9 cellular contexts compared by ENCODE assay signal in the genomic region with DNA sequence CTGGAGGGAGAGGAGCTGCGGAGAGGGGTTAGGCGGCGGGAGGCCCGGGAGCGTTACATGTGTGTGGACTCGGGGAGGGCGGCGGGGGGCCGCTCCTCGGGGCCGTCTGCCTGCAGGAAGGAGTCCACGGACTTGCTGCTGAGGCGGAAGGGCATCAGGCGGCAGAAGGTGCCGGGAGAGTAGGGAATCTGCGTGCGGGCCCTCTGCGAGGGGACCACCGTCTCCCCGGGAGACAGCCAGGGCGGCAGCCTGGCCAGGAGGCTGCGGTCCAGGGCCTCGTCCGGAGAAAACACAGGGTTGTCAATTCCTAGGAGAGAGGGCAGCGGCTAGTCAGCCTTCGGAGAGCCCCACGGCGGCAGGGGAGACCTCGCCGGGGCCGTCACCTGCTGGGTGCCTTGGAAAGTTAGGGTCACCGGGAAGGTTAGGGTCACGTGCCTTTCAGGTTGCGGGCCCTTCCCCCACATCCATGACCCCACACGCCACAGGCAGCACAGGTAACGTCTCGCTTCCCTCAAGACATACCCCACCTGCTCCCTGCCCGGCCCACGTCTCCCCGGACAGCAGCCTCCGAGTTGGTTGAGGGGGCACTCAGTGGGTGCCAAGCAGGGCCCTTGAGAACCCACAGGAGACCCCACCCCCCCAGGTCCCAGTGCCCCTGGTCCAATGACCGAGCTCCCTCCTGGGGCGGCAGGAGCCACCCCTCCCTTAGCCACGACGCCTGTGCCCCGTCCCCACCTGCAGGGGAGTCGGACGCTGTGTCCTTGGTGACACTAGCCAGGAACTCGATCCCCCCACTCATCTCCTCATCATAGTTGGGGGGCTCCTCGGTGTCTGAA. TPM values are rescaled to one million over a fixed set of nuclear protein-coding genes. Genes with fewer than 3 reads are reported as not detected.
DNase-seq lines count a peak whose midpoint lies in the region; ATAC-seq, FAIRE-seq and TF ChIP-seq lines count a peak whose summit lies in the region.
"Had no signal": no experiment of that assay in that cellular context is flagged by ENCODE, and none has a peak within 500 bp of the region (broad histone marks: within the 10 kb centered on the region; RNA-seq: fewer than 3 reads in every experiment).

No MANE protein-coding gene starts in this region.

- H3K27ac ChIP-seq in astrocyte (ENCODE audit: low read depth, low read length) (no peak overlapping the region), transverse colon (no peak overlapping the region), small intestine (ENCODE audit: low read depth in 1 of 2, low read length in 1 of 2) (peak overlapping the region in 1 of 2 donors; percentile 35)

- TF ChIP-seq EP300 in transverse colon (IDR thresholded peaks at IDR 0.05; ENCODE audit: low read depth): no peak

- H3K27ac Mint-ChIP-seq in stimulated activated naive CD8-positive, alpha-beta T cell treated with anti-CD3 and anti-CD28 coated beads, Interleukin-15, Interleukin-2, amounts not matched to agents 100 ng/mL and 50 ng/mL, for 24 hours: no peak overlapping the region
- H3K27ac Mint-ChIP-seq in astrocyte (ENCODE audit: unreplicated experiment): no peak overlapping the region

- FAIRE-seq in astrocyte (lab: Jason Lieb, UNC) (no peak), small intestine (lab: Jason Lieb, UNC) (no peak)

- peaks cover 7% of the 10 kb centered on the region for H3K27me3 Mint-ChIP-seq in stimulated activated naive CD8-positive, alpha-beta T cell treated with anti-CD3 and anti-CD28 coated beads, Interleukin-15, Interleukin-2, amounts not matched to agents 100 ng/mL and 50 ng/mL, for 24 hours
- peaks cover 8% of the 10 kb centered on the region for H3K27me3 Mint-ChIP-seq in astrocyte (ENCODE audit: low read depth, unreplicated experiment)

- peak overlapping the region; percentile 27 for H3K9ac ChIP-seq in astrocyte (ENCODE audit: low read length)

- no peak for ATAC-seq in stimulated activated naive CD8-positive, alpha-beta T cell treated with anti-CD3 and anti-CD28 coated beads, Interleukin-15, Interleukin-2, amounts not matched to agents 100 U/mL and 50 U/mL, for 24 hours
- ATAC-seq in GM18505 (IDR thresholded peaks at IDR 0.05; ENCODE audit: unreplicated experiment): no peak

- no peak for TF ChIP-seq POLR2A in GM18505 (IDR thresholded peaks at IDR 0.05; ENCODE audit: borderline replicate concordance, extremely low read depth, insufficient read depth, insufficient read length)
- TF ChIP-seq POLR2A in transverse colon (IDR thresholded peaks at IDR 0.05): no peak

- H4K20me1 ChIP-seq in astrocyte (ENCODE audit: insufficient read depth, low read length): peaks cover 28% of the 10 kb centered on the region

- no peak for DNase-seq in stimulated activated naive CD8-positive, alpha-beta T cell treated with anti-CD3 and anti-CD28 coated beads, Interleukin-15, Interleukin-2, amounts not matched to agents 100 U/mL and 50 U/mL, for 24 hours
- DNase-seq in astrocyte (ENCODE audit: low read depth): no peak
- peak; percentile 23 for DNase-seq in kidney tubule cell (ENCODE audit: low spot score)
- DNase-seq in transverse colon: no peak
- no peak for DNase-seq in stimulated activated CD4-positive, alpha-beta T cell treated with anti-CD3 and anti-CD28 coated beads, Interleukin-4, amount 100 ng/mL, for 24 hours
- DNase-seq in small intestine: no peak
- DNase-seq: NCI-H524 had no signal

- H2AFZ ChIP-seq in astrocyte (ENCODE audit: low read depth, low read length): no peak overlapping the region

- H3K36me3 ChIP-seq in astrocyte (ENCODE audit: insufficient read depth, low read length) (peaks cover 4% of the 10 kb centered on the region), transverse colon (no peaks in the 10 kb centered on the region), small intestine (ENCODE audit: control insufficient read depth in 2 of 2, insufficient read depth in 2 of 2, low read length in 2 of 2) (peaks cover 1 to 2% of the 10 kb centered on the region in 2 donors)

- 17% methylated on average over 50 of the region's 50 CpGs; no CpG with 5 or more reads in 1 of the 2 donors for WGBS in transverse colon (ENCODE audit: low coverage in 1 of 2), 2 donors
- 7 to 17% (median 11%) methylated on average over 45 to 50 of the region's 50 CpGs for WGBS in small intestine, 3 donors

- peak overlapping the region; percentile 93 for H3K4me2 ChIP-seq in astrocyte (ENCODE audit: low read length)

- H3K4me3 ChIP-seq in astrocyte (ENCODE audit: insufficient read depth, low read depth, low read length) (no peak overlapping the region), transverse colon (peak overlapping the region in 1 of 4 donors; percentile 43), small intestine (ENCODE audit: low read depth in 1 of 2, low read length in 2 of 2) (peak overlapping the region in 1 of 2 donors; percentile 39)

- H3K4me1 Mint-ChIP-seq in stimulated activated naive CD8-positive, alpha-beta T cell treated with anti-CD3 and anti-CD28 coated beads, Interleukin-15, Interleukin-2, amounts not matched to agents 100 ng/mL and 50 ng/mL, for 24 hours (ENCODE audit: low read depth): peaks cover 22% of the 10 kb centered on the region
- H3K4me1 Mint-ChIP-seq in astrocyte (ENCODE audit: low read depth, unreplicated experiment): peaks cover 4% of the 10 kb centered on the region

- H3K27me3 ChIP-seq in astrocyte (ENCODE audit: insufficient read depth, low read length): peaks cover 6% of the 10 kb centered on the region
- peaks cover 54% of the 10 kb centered on the region for H3K27me3 ChIP-seq in transverse colon
- H3K27me3 ChIP-seq in small intestine (ENCODE audit: control insufficient read depth in 2 of 2, insufficient read depth in 2 of 2, low read length in 2 of 2): peaks cover 0 to 14% of the 10 kb centered on the region in 2 donors

- H3K9me3 Mint-ChIP-seq in stimulated activated naive CD8-positive, alpha-beta T cell treated with anti-CD3 and anti-CD28 coated beads, Interleukin-15, Interleukin-2, amounts not matched to agents 100 ng/mL and 50 ng/mL, for 24 hours: no peaks in the 10 kb centered on the region
- H3K9me3 Mint-ChIP-seq in astrocyte (ENCODE audit: unreplicated experiment): no peaks in the 10 kb centered on the region

- in situ Hi-C loops in transverse colon (cut with MboI; ENCODE audit: low pct_ligation_motif_present in 1 of 4, low pct_unique_long_range_greater_than_20kb in 1 of 4, low sequenced_read_pairs in 3 of 4): no loop called here

- H3K36me3 Mint-ChIP-seq in stimulated activated naive CD8-positive, alpha-beta T cell treated with anti-CD3 and anti-CD28 coated beads, Interleukin-15, Interleukin-2, amounts not matched to agents 100 ng/mL and 50 ng/mL, for 24 hours (ENCODE audit: low read depth): peaks cover 13% of the 10 kb centered on the region
- H3K36me3 Mint-ChIP-seq in astrocyte (ENCODE audit: low read depth, unreplicated experiment): peaks cover 4% of the 10 kb centered on the region

- H3K79me2 ChIP-seq in astrocyte (ENCODE audit: insufficient read depth, low read length): peaks cover 20% of the 10 kb centered on the region

- H3K4me1 ChIP-seq in astrocyte (ENCODE audit: insufficient read depth, low read length): peaks cover 17% of the 10 kb centered on the region
- peaks cover 15 to 29% (median 23%) of the 10 kb centered on the region in 4 donors for H3K4me1 ChIP-seq in transverse colon
- peaks cover 0 to 3% of the 10 kb centered on the region in 2 donors for H3K4me1 ChIP-seq in small intestine (ENCODE audit: control insufficient read depth in 2 of 2, insufficient read depth in 1 of 2, low read depth in 1 of 2, low read length in 1 of 2)

- H3K4me3 Mint-ChIP-seq in stimulated activated naive CD8-positive, alpha-beta T cell treated with anti-CD3 and anti-CD28 coated beads, Interleukin-15, Interleukin-2, amounts not matched to agents 100 ng/mL and 50 ng/mL, for 24 hours: peak overlapping the region; percentile 64
- H3K4me3 Mint-ChIP-seq in astrocyte (ENCODE audit: unreplicated experiment): peak overlapping the region; percentile 66

- H3K9me3 ChIP-seq in astrocyte (ENCODE audit: insufficient read depth, low read depth, low read length): no peaks in the 10 kb centered on the region
- no peaks in the 10 kb centered on the region for H3K9me3 ChIP-seq in transverse colon
- H3K9me3 ChIP-seq in small intestine (ENCODE audit: control insufficient read depth, low read depth): no peaks in the 10 kb centered on the region

- TF ChIP-seq CTCF in astrocyte (IDR thresholded peaks at IDR 0.05; ENCODE audit: insufficient read depth, low read depth, low read length) (no peak), transverse colon (IDR thresholded peaks at IDR 0.05) (no peak)

- intact Hi-C loops in transverse colon (cut with DNase I; ENCODE audit: low total_unique reads): no loop called here

RNA-seq across cellular contexts. Expression of gene EXOC3, which starts 32.1 kb away (rescaled TPM):
- total RNA-seq in astrocyte (36.7 and 37.9 TPM in 2 replicates), transverse colon (100 to 1,000 TPM in 1 of 4 donors, 10 to 100 TPM in 3; 69.9 to 240 (median 76.1) TPM)
- 10 to 100 TPM; 47.2 to 85.7 (median 70.5) TPM for polyA plus RNA-seq in small intestine

RNA-seq across cellular contexts. Expression of gene SLC9A3, which starts 49.2 kb away (rescaled TPM):
- total RNA-seq in astrocyte: 1.0 and 1.1 TPM in 2 replicates
- 100 to 1,000 TPM in 3 of 4 donors, 1 to 10 TPM in 1; 4.8 to 701 (median 183) TPM for total RNA-seq in transverse colon
- polyA plus RNA-seq in small intestine: 10 to 100 TPM; 24.1 to 51.7 (median 48.9) TPM
